3 cellular contexts compared by ENCODE assay signal in the genomic region with DNA sequence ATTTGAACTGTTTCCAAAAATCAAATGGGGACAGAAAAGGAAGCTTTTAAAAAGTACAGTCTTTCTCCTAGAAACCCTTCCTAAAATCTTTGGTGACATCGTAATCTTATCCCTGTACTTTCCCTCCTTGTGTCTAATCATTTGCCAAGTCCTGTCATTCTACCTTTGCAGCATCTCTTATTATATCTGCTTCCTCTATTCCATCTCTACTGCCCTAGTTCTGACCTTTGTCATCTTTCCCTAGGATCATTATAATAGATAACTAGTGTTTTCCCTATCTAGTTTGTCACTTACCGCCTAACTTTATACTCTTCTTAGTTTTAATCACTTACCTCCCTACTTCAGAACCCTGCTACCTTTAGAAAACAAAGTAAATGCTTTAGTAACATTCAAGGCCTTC.
TF ChIP-seq lines count a peak whose summit lies in the region.

No MANE protein-coding gene starts in this region.

TF ChIP-seq in HepG2, 621 proteins besides CTCF, POLR2A, EP300 and RAD21:
- TF ChIP-seq YEATS4 (CRISPR knock-in tag; IDR thresholded peaks at IDR 0.05; ENCODE audit: borderline replicate concordance) (no peak), ZNF274 (CRISPR knock-in tag; IDR thresholded peaks at IDR 0.05) (no peak), HDAC6 (IDR thresholded peaks at IDR 0.05; ENCODE audit: low read depth, low read length) (no peak), DMAP1 (CRISPR knock-in tag; IDR thresholded peaks at IDR 0.05) (no peak), RCOR2 (CRISPR knock-in tag; IDR thresholded peaks at IDR 0.05) (no peak), ZSCAN29 (CRISPR knock-in tag; conservative IDR thresholded peaks at IDR 0.05) (no peak), GFI1 (CRISPR knock-in tag; IDR thresholded peaks at IDR 0.05; ENCODE audit: borderline replicate concordance) (no peak), HNRNPK (IDR thresholded peaks at IDR 0.05; ENCODE audit: low read depth, low read length, poor library complexity, severe bottlenecking) (no peak)
- TF ChIP-seq, protein P1, sequence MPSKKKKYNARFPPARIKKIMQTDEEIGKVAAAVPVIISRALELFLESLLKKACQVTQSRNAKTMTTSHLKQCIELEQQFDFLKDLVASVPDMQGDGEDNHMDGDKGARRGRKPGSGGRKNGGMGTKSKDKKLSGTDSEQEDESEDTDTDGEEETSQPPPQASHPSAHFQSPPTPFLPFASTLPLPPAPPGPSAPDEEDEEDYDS (CRISPR knock-in tag; IDR thresholded peaks at IDR 0.05) = no peak
TF ChIP-seq in HepG2: peak in this region for 0.

TF ChIP-seq in GM12878, 131 proteins besides CTCF, POLR2A, EP300 and RAD21:
- TF ChIP-seq, protein P2, sequence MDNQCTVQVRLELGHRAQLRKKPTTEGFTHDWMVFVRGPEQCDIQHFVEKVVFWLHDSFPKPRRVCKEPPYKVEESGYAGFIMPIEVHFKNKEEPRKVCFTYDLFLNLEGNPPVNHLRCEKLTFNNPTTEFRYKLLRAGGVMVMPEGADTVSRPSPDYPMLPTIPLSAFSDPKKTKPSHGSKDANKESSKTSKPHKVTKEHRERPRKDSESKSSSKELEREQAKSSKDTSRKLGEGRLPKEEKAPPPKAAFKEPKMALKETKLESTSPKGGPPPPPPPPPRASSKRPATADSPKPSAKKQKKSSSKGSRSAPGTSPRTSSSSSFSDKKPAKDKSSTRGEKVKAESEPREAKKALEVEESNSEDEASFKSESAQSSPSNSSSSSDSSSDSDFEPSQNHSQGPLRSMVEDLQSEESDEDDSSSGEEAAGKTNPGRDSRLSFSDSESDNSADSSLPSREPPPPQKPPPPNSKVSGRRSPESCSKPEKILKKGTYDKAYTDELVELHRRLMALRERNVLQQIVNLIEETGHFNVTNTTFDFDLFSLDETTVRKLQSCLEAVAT (IDR thresholded peaks at IDR 0.05) = no peak
- TF ChIP-seq NFYA (IDR thresholded peaks at IDR 0.05; ENCODE audit: borderline replicate concordance, low read depth, low read length) (no peak), SMAD5 (IDR thresholded peaks at IDR 0.05; ENCODE audit: low read depth) (no peak), NFXL1 (IDR thresholded peaks at IDR 0.05; ENCODE audit: borderline replicate concordance) (no peak), NBN (IDR thresholded peaks at IDR 0.05) (no peak), KLF5 (IDR thresholded peaks at IDR 0.05; ENCODE audit: partially characterized antibody) (no peak), GATAD2B (conservative IDR thresholded peaks at IDR 0.05; ENCODE audit: low read depth) (no peak), TARDBP (IDR thresholded peaks at IDR 0.05; ENCODE audit: borderline replicate concordance) (no peak), CHD1 (IDR thresholded peaks at IDR 0.05; ENCODE audit: low read depth, low read length) (no peak), HDAC6 (IDR thresholded peaks at IDR 0.05; ENCODE audit: unreplicated experiment) (no peak), WRNIP1 (IDR thresholded peaks at IDR 0.05; ENCODE audit: borderline replicate concordance, low read depth, low read length) (no peak), SPI1 (IDR thresholded peaks at IDR 0.05; ENCODE audit: borderline replicate concordance, insufficient read depth, low read depth, low read length) (no peak), ASH2L (IDR thresholded peaks at IDR 0.05; ENCODE audit: borderline replicate concordance, low read depth) (no peak), NR2F1 (conservative IDR thresholded peaks at IDR 0.05) (no peak)
- TF ChIP-seq, protein P3, sequence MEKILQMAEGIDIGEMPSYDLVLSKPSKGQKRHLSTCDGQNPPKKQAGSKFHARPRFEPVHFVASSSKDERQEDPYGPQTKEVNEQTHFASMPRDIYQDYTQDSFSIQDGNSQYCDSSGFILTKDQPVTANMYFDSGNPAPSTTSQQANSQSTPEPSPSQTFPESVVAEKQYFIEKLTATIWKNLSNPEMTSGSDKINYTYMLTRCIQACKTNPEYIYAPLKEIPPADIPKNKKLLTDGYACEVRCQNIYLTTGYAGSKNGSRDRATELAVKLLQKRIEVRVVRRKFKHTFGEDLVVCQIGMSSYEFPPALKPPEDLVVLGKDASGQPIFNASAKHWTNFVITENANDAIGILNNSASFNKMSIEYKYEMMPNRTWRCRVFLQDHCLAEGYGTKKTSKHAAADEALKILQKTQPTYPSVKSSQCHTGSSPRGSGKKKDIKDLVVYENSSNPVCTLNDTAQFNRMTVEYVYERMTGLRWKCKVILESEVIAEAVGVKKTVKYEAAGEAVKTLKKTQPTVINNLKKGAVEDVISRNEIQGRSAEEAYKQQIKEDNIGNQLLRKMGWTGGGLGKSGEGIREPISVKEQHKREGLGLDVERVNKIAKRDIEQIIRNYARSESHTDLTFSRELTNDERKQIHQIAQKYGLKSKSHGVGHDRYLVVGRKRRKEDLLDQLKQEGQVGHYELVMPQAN (conservative IDR thresholded peaks at IDR 0.05) = no peak
TF ChIP-seq in GM12878: peak in this region for 0.

TF ChIP-seq in SK-N-SH, 30 proteins besides CTCF, POLR2A, EP300 and RAD21:
- no peak for TF ChIP-seq JUND (IDR thresholded peaks at IDR 0.05)
- no peak for TF ChIP-seq CHD2 (IDR thresholded peaks at IDR 0.05; ENCODE audit: low read length, partially characterized antibody)
- TF ChIP-seq RXRA (IDR thresholded peaks at IDR 0.05; ENCODE audit: borderline replicate concordance, low read depth) = no peak
- no peak for TF ChIP-seq MEF2A (IDR thresholded peaks at IDR 0.05; ENCODE audit: borderline replicate concordance, low read depth)
- TF ChIP-seq, protein P4, sequence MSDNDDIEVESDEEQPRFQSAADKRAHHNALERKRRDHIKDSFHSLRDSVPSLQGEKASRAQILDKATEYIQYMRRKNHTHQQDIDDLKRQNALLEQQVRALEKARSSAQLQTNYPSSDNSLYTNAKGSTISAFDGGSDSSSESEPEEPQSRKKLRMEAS (IDR thresholded peaks at IDR 0.05; ENCODE audit: low read depth) = no peak
- TF ChIP-seq, protein P5, sequence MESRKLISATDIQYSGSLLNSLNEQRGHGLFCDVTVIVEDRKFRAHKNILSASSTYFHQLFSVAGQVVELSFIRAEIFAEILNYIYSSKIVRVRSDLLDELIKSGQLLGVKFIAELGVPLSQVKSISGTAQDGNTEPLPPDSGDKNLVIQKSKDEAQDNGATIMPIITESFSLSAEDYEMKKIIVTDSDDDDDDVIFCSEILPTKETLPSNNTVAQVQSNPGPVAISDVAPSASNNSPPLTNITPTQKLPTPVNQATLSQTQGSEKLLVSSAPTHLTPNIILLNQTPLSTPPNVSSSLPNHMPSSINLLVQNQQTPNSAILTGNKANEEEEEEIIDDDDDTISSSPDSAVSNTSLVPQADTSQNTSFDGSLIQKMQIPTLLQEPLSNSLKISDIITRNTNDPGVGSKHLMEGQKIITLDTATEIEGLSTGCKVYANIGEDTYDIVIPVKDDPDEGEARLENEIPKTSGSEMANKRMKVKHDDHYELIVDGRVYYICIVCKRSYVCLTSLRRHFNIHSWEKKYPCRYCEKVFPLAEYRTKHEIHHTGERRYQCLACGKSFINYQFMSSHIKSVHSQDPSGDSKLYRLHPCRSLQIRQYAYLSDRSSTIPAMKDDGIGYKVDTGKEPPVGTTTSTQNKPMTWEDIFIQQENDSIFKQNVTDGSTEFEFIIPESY (IDR thresholded peaks at IDR 0.05; ENCODE audit: borderline replicate concordance, low read depth) = no peak
- TF ChIP-seq RCOR1 (IDR thresholded peaks at IDR 0.05; ENCODE audit: low read length) = no peak
TF ChIP-seq in SK-N-SH: peak in this region for 0.
